ENCODE assay signal across 26 cellular contexts in the genomic region with DNA sequence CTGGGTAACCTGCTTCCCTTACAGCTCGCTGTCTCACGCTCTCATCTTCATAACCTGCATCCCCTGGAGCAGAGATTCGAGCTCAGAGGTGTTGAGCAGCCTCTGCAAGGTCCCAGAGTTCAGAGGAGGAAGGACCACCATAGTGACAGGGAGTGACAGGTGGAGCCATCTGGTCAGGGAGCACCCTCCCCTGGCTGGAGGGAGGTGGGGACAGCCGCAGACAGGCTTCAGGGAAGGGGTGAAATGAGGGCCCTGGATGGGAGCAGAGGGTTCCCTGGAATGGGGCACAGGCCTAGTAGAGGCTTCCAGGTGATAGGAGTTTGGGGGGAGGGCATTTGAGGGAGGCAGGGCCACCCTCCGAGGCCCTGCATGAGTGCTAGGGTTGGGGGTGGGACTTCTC.
DNase-seq lines count a peak whose midpoint lies in the region; ATAC-seq and TF ChIP-seq lines count a peak whose summit lies in the region.
"Had no signal": no experiment of that assay in that cellular context is flagged by ENCODE, and none has a peak within 500 bp of the region (broad histone marks: within the 10 kb centered on the region; RNA-seq: fewer than 3 reads in every experiment).

No MANE protein-coding gene starts in this region.

- TF ChIP-seq CTCF in psoas muscle (IDR thresholded peaks at IDR 0.05), result no peak

- peak overlapping the region; percentile 33 for H3K4me3 Mint-ChIP-seq in activated naive CD4-positive, alpha-beta T cell treated with anti-CD3 and anti-CD28 coated beads, Interleukin-2, amount 50 U/mL, for 24 hours
- no peak overlapping the region for H3K4me3 Mint-ChIP-seq in activated naive CD4-positive, alpha-beta T cell treated with anti-CD3 and anti-CD28 coated beads, Interleukin-2, amount 10 ng/mL, durations not matched to agents 7 days and 5 days
- peak overlapping the region in 3 of 5 donors; percentile 35 to 88 (median 56) for H3K4me3 Mint-ChIP-seq in immature natural killer cell

- intact Hi-C loops in psoas muscle (cut with DNase I), result no loop called here

- DNase-seq in activated naive CD4-positive, alpha-beta T cell treated with anti-CD3 and anti-CD28 coated beads, Interleukin-2, amount 10 ng/mL, durations not matched to agents 7 days and 5 days, result no peak
- DNase-seq in immature natural killer cell, result no peak
- DNase-seq in psoas muscle, result peak in 1 of 2 donors; percentile 55
- no peak for DNase-seq in stimulated activated CD4-positive, alpha-beta T cell treated with anti-CD3 and anti-CD28 coated beads, Interleukin-2, amount 100 ng/mL, for 48 hours
- DNase-seq in stimulated activated CD4-positive, alpha-beta T cell treated with anti-CD3 and anti-CD28 coated beads, Interleukin-12 subunit alpha, Interleukin-12 subunit beta, amount 100 ng/mL, for 4 hours, result no peak
- DNase-seq: 8988T; activated CD4-positive, alpha-beta T cell treated with anti-CD3 and anti-CD28 coated beads for 36 hours; activated gamma-delta T cell; activated T-cell treated with anti-CD3 and anti-CD28 coated beads, Interleukin-2, amount 50 U/mL, for 24 hours; endodermal cell; foreskin melanocyte; GOT3; naive B cell; NCI-H1092; NCI-H187; NCI-H524 treated with DMSO at 0.1 percent for 48 hours; PC-9 had no signal

- H3K4me1 ChIP-seq in psoas muscle, result no peaks in the 10 kb centered on the region
- H3K4me1 ChIP-seq: right lobe of liver had no signal

- H3K9me3 Mint-ChIP-seq in activated naive CD4-positive, alpha-beta T cell treated with anti-CD3 and anti-CD28 coated beads, Interleukin-2, amount 50 U/mL, for 24 hours, result no peaks in the 10 kb centered on the region
- peaks cover 5% of the 10 kb centered on the region for H3K9me3 Mint-ChIP-seq in activated naive CD4-positive, alpha-beta T cell treated with anti-CD3 and anti-CD28 coated beads, Interleukin-2, amount 10 ng/mL, durations not matched to agents 7 days and 5 days
- peaks cover 0 to 25% (median 6%) of the 10 kb centered on the region in 6 donors for H3K9me3 Mint-ChIP-seq in immature natural killer cell

- CTCF ChIA-PET in activated naive CD4-positive, alpha-beta T cell treated with anti-CD3 and anti-CD28 coated beads, Interleukin-2, amount 10 ng/mL, durations not matched to agents 7 days and 5 days (lab: Charles Lee), result no interaction called here

- peaks cover 4% of the 10 kb centered on the region for H3K36me3 Mint-ChIP-seq in activated naive CD4-positive, alpha-beta T cell treated with anti-CD3 and anti-CD28 coated beads, Interleukin-2, amount 50 U/mL, for 24 hours
- H3K36me3 Mint-ChIP-seq in activated naive CD4-positive, alpha-beta T cell treated with anti-CD3 and anti-CD28 coated beads, Interleukin-2, amount 10 ng/mL, durations not matched to agents 7 days and 5 days, result no peaks in the 10 kb centered on the region
- peaks cover 0 to 3% (median 0%) of the 10 kb centered on the region in 3 donors for H3K36me3 Mint-ChIP-seq in immature natural killer cell

- no peak overlapping the region for H3K27ac Mint-ChIP-seq in activated naive CD4-positive, alpha-beta T cell treated with anti-CD3 and anti-CD28 coated beads, Interleukin-2, amount 50 U/mL, for 24 hours
- no peak overlapping the region for H3K27ac Mint-ChIP-seq in activated naive CD4-positive, alpha-beta T cell treated with anti-CD3 and anti-CD28 coated beads, Interleukin-2, amount 10 ng/mL, durations not matched to agents 7 days and 5 days
- no peak overlapping the region for H3K27ac Mint-ChIP-seq in immature natural killer cell
- H3K27ac Mint-ChIP-seq: activated CD4-positive, alpha-beta T cell treated with anti-CD3 and anti-CD28 coated beads for 36 hours; activated T-cell treated with anti-CD3 and anti-CD28 coated beads, Interleukin-2, amount 50 U/mL, for 24 hours; endodermal cell; stimulated activated naive CD8-positive, alpha-beta T cell treated with anti-CD3 and anti-CD28 coated beads, Interleukin-15, Interleukin-2, amounts not matched to agents 100 ng/mL and 50 ng/mL, for 24 hours had no signal

- H3K4me1 Mint-ChIP-seq in activated naive CD4-positive, alpha-beta T cell treated with anti-CD3 and anti-CD28 coated beads, Interleukin-2, amount 50 U/mL, for 24 hours, result peaks cover 9% of the 10 kb centered on the region
- peaks cover 9% of the 10 kb centered on the region for H3K4me1 Mint-ChIP-seq in activated naive CD4-positive, alpha-beta T cell treated with anti-CD3 and anti-CD28 coated beads, Interleukin-2, amount 10 ng/mL, durations not matched to agents 7 days and 5 days
- H3K4me1 Mint-ChIP-seq in immature natural killer cell, result peaks cover 6 to 12% of the 10 kb centered on the region in 2 donors
- H3K4me1 Mint-ChIP-seq: endodermal cell had no signal

- no peaks in the 10 kb centered on the region for H3K36me3 ChIP-seq in KOPT-K1 (ENCODE audit: insufficient read depth, low read length)
- H3K36me3 ChIP-seq in psoas muscle (ENCODE audit: insufficient read depth in 1 of 2, low read depth in 1 of 2), result no peaks in the 10 kb centered on the region
- H3K36me3 ChIP-seq: adrenal gland, esophagus muscularis mucosa, ovary, right lobe of liver had no signal

- H3K27ac ChIP-seq in KOPT-K1 (ENCODE audit: low read depth, low read length, poor library complexity, severe bottlenecking) (peak overlapping the region; percentile 80), psoas muscle (peak overlapping the region; percentile 78)
- H3K27ac ChIP-seq: PC-9 had no signal

- H3K27me3 ChIP-seq in psoas muscle (ENCODE audit: insufficient read depth in 3 of 3, low read length in 2 of 3), result peaks cover 0 to 6% (median 4%) of the 10 kb centered on the region in 3 donors
- H3K27me3 ChIP-seq: adrenal gland, ovary, right lobe of liver had no signal

- peak overlapping the region; percentile 83 for H3K4me3 ChIP-seq in psoas muscle

- 57 to 61% (median 60%) methylated on average over 5 of the region's 5 CpGs for WGBS in psoas muscle, 3 donors

- peaks cover 6% of the 10 kb centered on the region for H3K27me3 Mint-ChIP-seq in activated naive CD4-positive, alpha-beta T cell treated with anti-CD3 and anti-CD28 coated beads, Interleukin-2, amount 50 U/mL, for 24 hours
- H3K27me3 Mint-ChIP-seq in activated naive CD4-positive, alpha-beta T cell treated with anti-CD3 and anti-CD28 coated beads, Interleukin-2, amount 10 ng/mL, durations not matched to agents 7 days and 5 days, result peaks cover 22% of the 10 kb centered on the region
- peaks cover 6 to 9% (median 7%) of the 10 kb centered on the region in 3 donors for H3K27me3 Mint-ChIP-seq in immature natural killer cell (ENCODE audit: low read depth in 3 of 3)
- H3K27me3 Mint-ChIP-seq: activated CD4-positive, alpha-beta T cell treated with anti-CD3 and anti-CD28 coated beads for 36 hours had no signal

- H3K9me3 ChIP-seq in KOPT-K1 (ENCODE audit: insufficient read depth, low read length, poor library complexity, severe bottlenecking), result peaks cover 19% of the 10 kb centered on the region
- no peaks in the 10 kb centered on the region for H3K9me3 ChIP-seq in psoas muscle
- H3K9me3 ChIP-seq: esophagus muscularis mucosa, ovary, right lobe of liver had no signal

- peak in 3 of 4 donors; percentile 12 to 55 (median 33) for ATAC-seq in psoas muscle
- ATAC-seq in GM18873 (IDR thresholded peaks at IDR 0.05; ENCODE audit: low FRiP score, unreplicated experiment), result no peak
- ATAC-seq: SK-N-SH treated with all-trans-retinoic acid at 6 μM for 48 hours had no signal
